In the genomic region with DNA sequence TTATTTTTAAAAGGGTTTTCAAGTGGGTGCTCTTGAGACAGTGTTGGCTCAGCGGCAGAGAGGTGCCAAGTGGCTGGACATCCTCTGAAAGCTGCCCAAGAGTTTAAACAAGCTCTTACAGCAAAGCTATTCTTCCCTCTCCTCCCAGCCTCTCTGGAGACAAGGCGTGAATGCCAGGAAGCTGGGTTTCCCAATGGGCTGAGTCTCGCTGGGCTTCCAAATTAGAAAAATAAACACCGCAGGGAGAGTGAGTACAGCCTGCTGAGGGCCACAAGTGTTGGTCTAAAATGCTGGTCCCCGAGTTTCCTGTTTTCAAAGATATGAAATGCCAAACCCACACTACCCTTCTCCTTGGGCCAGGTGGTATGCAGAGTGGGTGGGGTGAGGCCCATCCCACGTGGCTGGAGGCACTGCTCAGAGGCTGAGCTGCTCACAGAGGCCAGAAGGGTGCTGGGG, we compare ENCODE assay signal across 1 cellular context.
TF ChIP-seq lines count a peak whose summit lies in the region.

No MANE protein-coding gene starts in this region.

TF ChIP-seq in GM23338, 12 proteins besides CTCF, POLR2A, EP300 and RAD21 (continued from another document):
- TF ChIP-seq ETS1 (IDR thresholded peaks at IDR 0.05) (no peak), EZH2 (IDR thresholded peaks at IDR 0.05; ENCODE audit: low read depth, unreplicated experiment) (no peak)
